ENCODE assay signal across 8 cellular contexts in the genomic region with DNA sequence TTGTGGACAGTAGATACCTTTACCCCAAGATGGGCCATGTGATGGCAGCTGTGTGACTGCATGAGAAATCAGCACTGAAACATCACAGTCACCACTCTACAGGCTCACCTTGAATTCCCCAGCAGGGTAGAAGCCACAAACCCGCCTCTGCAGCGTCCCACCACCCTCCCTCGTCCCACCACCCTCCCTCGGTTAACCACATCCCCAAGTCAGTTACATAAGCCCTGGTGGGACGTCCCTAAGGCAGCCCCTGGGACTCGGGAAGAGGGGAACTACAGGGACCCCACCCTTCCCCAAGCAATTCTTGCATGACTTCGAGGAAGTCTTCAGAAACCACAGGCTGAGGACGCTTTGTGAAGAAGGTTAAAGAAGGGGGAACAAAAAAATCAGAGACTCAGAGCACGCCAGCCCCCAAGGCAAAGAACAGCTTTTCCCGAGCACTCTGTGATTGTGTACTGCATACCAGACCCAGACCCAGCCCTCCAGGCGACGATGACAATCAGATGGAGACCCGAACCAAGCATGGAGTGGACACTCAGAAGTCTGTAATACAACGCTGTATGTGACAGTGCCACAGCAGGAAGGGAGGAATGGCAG.
A peak's percentile ranks its signal among the peaks of the same experiment; 100 is the strongest.
DNase-seq lines count a peak whose midpoint lies in the region; ATAC-seq and TF ChIP-seq lines count a peak whose summit lies in the region.

No MANE protein-coding gene starts in this region.

- intact Hi-C loops in heart right ventricle (cut with DNase I): loop anchor here in 1 of 10 donors (5.0 kb wide), 1 partner anchor 45 kb away; no protein-coding TSS in a partner anchor

- H3K27me3 ChIP-seq in heart right ventricle: no peaks in the 10 kb centered on the region

- peaks cover 14% of the 10 kb centered on the region for H3K36me3 Mint-ChIP-seq in activated CD8-positive, alpha-beta T cell treated with anti-CD3 and anti-CD28 coated beads, Interleukin-2, amount 10 ng/mL, durations not matched to agents 7 days and 5 days (ENCODE audit: low read depth)

- no peak overlapping the region for H3K4me3 ChIP-seq in heart right ventricle

- no peak for TF ChIP-seq CTCF in heart right ventricle (IDR thresholded peaks at IDR 0.05)

- no peaks in the 10 kb centered on the region for H3K9me3 ChIP-seq in heart right ventricle

- POLR2A ChIA-PET in activated CD8-positive, alpha-beta T cell treated with anti-CD3 and anti-CD28 coated beads, Interleukin-2, amount 10 ng/mL, durations not matched to agents 7 days and 5 days (lab: Charles Lee): interaction anchor here (1.3 kb wide), 1 partner anchor 61 kb away, joined by 4 read pairs; the partner anchor contains the start of gene SH3BP5

- CTCF ChIA-PET in activated CD8-positive, alpha-beta T cell treated with anti-CD3 and anti-CD28 coated beads, Interleukin-2, amount 10 ng/mL, durations not matched to agents 7 days and 5 days (lab: Charles Lee): interaction anchor here (0.9 to 9.1 kb wide), 8 partner anchors 16 to 284 kb away, joined by 3 to 168 read pairs (median 5); partner anchors contain the start of gene SH3BP5

- H3K27me3 Mint-ChIP-seq in activated CD8-positive, alpha-beta T cell treated with anti-CD3 and anti-CD28 coated beads, Interleukin-2, amount 10 ng/mL, durations not matched to agents 7 days and 5 days (ENCODE audit: low read depth): peaks cover 7% of the 10 kb centered on the region

- 60 to 72% methylated on average over 14 of the region's 14 CpGs for WGBS in heart right ventricle, 2 donors

- ATAC-seq in GM19452 (IDR thresholded peaks at IDR 0.05; ENCODE audit: unreplicated experiment) (peak; percentile 59), HG03571 (IDR thresholded peaks at IDR 0.05; ENCODE audit: unreplicated experiment) (peak; percentile 56), heart right ventricle (peak; percentile 21 to 56 (median 35)), HG02970 (IDR thresholded peaks at IDR 0.05; ENCODE audit: low FRiP score, unreplicated experiment) (no peak)
- peak; percentile 79 for ATAC-seq in activated CD8-positive, alpha-beta T cell treated with anti-CD3 and anti-CD28 coated beads, Interleukin-2, amount 10 ng/mL, durations not matched to agents 7 days and 5 days

- H3K27ac ChIP-seq in heart right ventricle: peak overlapping the region in 4 of 10 donors; percentile 20 to 92 (median 50)

- peaks cover 0 to 20% (median 0%) of the 10 kb centered on the region in 9 donors for H3K36me3 ChIP-seq in heart right ventricle

- peaks cover 61% of the 10 kb centered on the region for H3K4me1 Mint-ChIP-seq in activated CD8-positive, alpha-beta T cell treated with anti-CD3 and anti-CD28 coated beads, Interleukin-2, amount 10 ng/mL, durations not matched to agents 7 days and 5 days (ENCODE audit: low read depth)

- peak overlapping the region; percentile 80 for H3K27ac Mint-ChIP-seq in activated CD8-positive, alpha-beta T cell treated with anti-CD3 and anti-CD28 coated beads, Interleukin-2, amount 10 ng/mL, durations not matched to agents 7 days and 5 days

- peak overlapping the region; percentile 60 for H3K4me3 Mint-ChIP-seq in activated CD8-positive, alpha-beta T cell treated with anti-CD3 and anti-CD28 coated beads, Interleukin-2, amount 10 ng/mL, durations not matched to agents 7 days and 5 days

- no peaks in the 10 kb centered on the region for H3K9me3 Mint-ChIP-seq in activated CD8-positive, alpha-beta T cell treated with anti-CD3 and anti-CD28 coated beads, Interleukin-2, amount 10 ng/mL, durations not matched to agents 7 days and 5 days (ENCODE audit: insufficient read depth)

- peaks cover 0 to 90% (median 31%) of the 10 kb centered on the region in 9 donors for H3K4me1 ChIP-seq in heart right ventricle

- peak; percentile 90 for DNase-seq in activated CD8-positive, alpha-beta T cell treated with anti-CD3 and anti-CD28 coated beads, Interleukin-2, amount 10 ng/mL, durations not matched to agents 7 days and 5 days
- DNase-seq in heart right ventricle (peak; percentile 36 to 44), NCI-H1105 (lab: John Stamatoyannopoulos, UW) (no peak), SK-N-DZ (ENCODE audit: low spot score) (no peak)
- peak; percentile 70 for DNase-seq in stimulated activated CD8-positive, alpha-beta memory T cell treated with anti-CD3 and anti-CD28 coated beads, Interleukin-15, amount 100 ng/mL, for 1 hour (ENCODE audit: low read depth)

Comparison
In these comparisons a context has a peak if more than half of its experiments do, and no peak if none do; other contexts are left out.
1. DNase-seq: peak in activated CD8-positive, alpha-beta T cell treated with anti-CD3 and anti-CD28 coated beads, Interleukin-2, amount 10 ng/mL, durations not matched to agents 7 days and 5 days (single experiment), heart right ventricle (2 of 2) and stimulated activated CD8-positive, alpha-beta memory T cell treated with anti-CD3 and anti-CD28 coated beads, Interleukin-15, amount 100 ng/mL, for 1 hour (single experiment); none in NCI-H1105 (single experiment) and SK-N-DZ (single experiment).